Comparison of ENCODE assay signal across 24 cellular contexts in genomic region chr14:83483063-83483462, GRCh38.
DNase-seq lines count a peak whose midpoint lies in the region; ATAC-seq and TF ChIP-seq lines count a peak whose summit lies in the region.
"Had no signal": no experiment of that assay in that cellular context is flagged by ENCODE, and none has a peak within 500 bp of the region (broad histone marks: within the 10 kb centered on the region; RNA-seq: fewer than 3 reads in every experiment).

No MANE protein-coding gene starts in this region.

- H3K4me3 Mint-ChIP-seq in chondrocyte (ENCODE audit: unreplicated experiment) = no peak overlapping the region
- H3K4me3 Mint-ChIP-seq: activated B cell treated with CpG ODN at 0.5 μM for 24 hours; activated CD8-positive, alpha-beta T cell treated with anti-CD3 and anti-CD28 coated beads for 36 hours; T-helper 2 cell treated with Interferon-gamma antibody and Interleukin-4, amounts not matched to agents 5 μg/mL and 100 μg/mL, for 36 hours had no signal

- peak; percentile 4 for DNase-seq in COLO829 (ENCODE audit: low spot score)
- DNase-seq in PC-3 = peak; percentile 2
- no peak for DNase-seq in chondrocyte (ENCODE audit: low spot score)
- peak; percentile 80 for DNase-seq in iris pigment epithelial cell (ENCODE audit: low read depth)
- no peak for DNase-seq in gastrocnemius medialis
- DNase-seq in NCI-H1092 (lab: John Stamatoyannopoulos, UW) = no peak
- DNase-seq in upper lobe of left lung = no peak
- DNase-seq in A172 (ENCODE audit: low spot score) = no peak
- DNase-seq: activated B cell treated with CpG ODN at 0.5 μM for 24 hours; activated CD8-positive, alpha-beta T cell treated with anti-CD3 and anti-CD28 coated beads for 36 hours; activated naive CD4-positive, alpha-beta T cell treated with Interleukin-2 at 50 U/mL for 16 hours; C1 segment of cervical spinal cord; KBM-7; kidney glomerular epithelial cell; mammary epithelial cell; NCI-H1694 treated with DMSO at 0.1 percent for 48 hours; NCI-H774; right cardiac atrium; stimulated activated CD4-positive, alpha-beta T cell treated with anti-CD3 and anti-CD28 coated beads, Interleukin-15, amount 100 ng/mL, for 24 hours had no signal

- peaks cover 15% of the 10 kb centered on the region for H3K4me1 Mint-ChIP-seq in chondrocyte (ENCODE audit: low read depth)
- H3K4me1 Mint-ChIP-seq: activated B cell treated with CpG ODN at 0.5 μM for 24 hours had no signal

- H3K4me3 ChIP-seq in PC-3 (ENCODE audit: low read length) (no peak overlapping the region), gastrocnemius medialis (no peak overlapping the region), upper lobe of left lung (no peak overlapping the region)
- H3K4me3 ChIP-seq: A549, ascending aorta, coronary artery, suprapubic skin had no signal

- TF ChIP-seq EP300 in upper lobe of left lung (IDR thresholded peaks at IDR 0.05) = no peak

- H3F3A ChIP-seq in PC-3 (ENCODE audit: low read length, unreplicated experiment) = no peaks in the 10 kb centered on the region

- H3K27me3 ChIP-seq in PC-3 (ENCODE audit: low read length) (no peaks in the 10 kb centered on the region), gastrocnemius medialis (no peaks in the 10 kb centered on the region), upper lobe of left lung (no peaks in the 10 kb centered on the region)
- H3K27me3 ChIP-seq: ascending aorta, suprapubic skin had no signal

- ATAC-seq in PC-3 = no peak
- no peak for ATAC-seq in gastrocnemius medialis
- no peak for ATAC-seq in upper lobe of left lung (ENCODE audit: low FRiP score in 2 of 2)
- ATAC-seq: A549; activated CD8-positive, alpha-beta T cell treated with anti-CD3 and anti-CD28 coated beads for 36 hours; right cardiac atrium had no signal

- no peak overlapping the region for H3K9ac ChIP-seq in PC-3 (ENCODE audit: low read length)

- 49 to 57% methylated on average over 1 of the region's 1 CpG for WGBS in upper lobe of left lung, 2 donors

- POLR2A ChIA-PET in PC-3 (lab: Charles Lee; ENCODE audit: unreplicated experiment) = no interaction called here

- peaks cover 2% of the 10 kb centered on the region for H3K36me3 Mint-ChIP-seq in chondrocyte (ENCODE audit: low read depth)

- no peak overlapping the region for H2AFZ ChIP-seq in PC-3 (ENCODE audit: low read length)

- in situ Hi-C loops in gastrocnemius medialis (cut with MboI; ENCODE audit: low sequenced_read_pairs in 4 of 4) = no loop called here

- H3K36me3 ChIP-seq in PC-3 (ENCODE audit: low read depth, low read length) (no peaks in the 10 kb centered on the region), gastrocnemius medialis (no peaks in the 10 kb centered on the region), upper lobe of left lung (no peaks in the 10 kb centered on the region)
- H3K36me3 ChIP-seq: ascending aorta, suprapubic skin had no signal

- H3K4me1 ChIP-seq in PC-3 (ENCODE audit: insufficient read depth, low read length) (no peaks in the 10 kb centered on the region), gastrocnemius medialis (no peaks in the 10 kb centered on the region), upper lobe of left lung (no peaks in the 10 kb centered on the region)
- H3K4me1 ChIP-seq: A549, ascending aorta, suprapubic skin had no signal

- TF ChIP-seq POLR2A in gastrocnemius medialis (IDR thresholded peaks at IDR 0.05) = no peak
- TF ChIP-seq POLR2A in upper lobe of left lung (IDR thresholded peaks at IDR 0.05) = no peak

- H3K27me3 Mint-ChIP-seq in chondrocyte (ENCODE audit: low read depth) = no peaks in the 10 kb centered on the region
- H3K27me3 Mint-ChIP-seq: activated B cell treated with CpG ODN at 0.5 μM for 24 hours; activated CD8-positive, alpha-beta T cell treated with anti-CD3 and anti-CD28 coated beads for 36 hours had no signal

- H3K4me2 ChIP-seq in PC-3 (ENCODE audit: low read length) = no peak overlapping the region
- H3K4me2 ChIP-seq: A549 had no signal

- no peaks in the 10 kb centered on the region for H3K79me2 ChIP-seq in PC-3 (ENCODE audit: low read length)

- no peak overlapping the region for H3K27ac ChIP-seq in PC-3 (ENCODE audit: low read length)
- no peak overlapping the region for H3K27ac ChIP-seq in gastrocnemius medialis
- H3K27ac ChIP-seq in upper lobe of left lung = no peak overlapping the region
- H3K27ac ChIP-seq: A549, ascending aorta, coronary artery, suprapubic skin had no signal

- H3K9me3 ChIP-seq in PC-3 (ENCODE audit: low read length) = peaks cover 15% of the 10 kb centered on the region
- H3K9me3 ChIP-seq in gastrocnemius medialis = no peaks in the 10 kb centered on the region
- H3K9me3 ChIP-seq in upper lobe of left lung = no peaks in the 10 kb centered on the region
- H3K9me3 ChIP-seq: A549, ascending aorta, suprapubic skin had no signal

- no peaks in the 10 kb centered on the region for H4K20me1 ChIP-seq in PC-3 (ENCODE audit: low read length)

- peaks cover 11% of the 10 kb centered on the region for H3K9me3 Mint-ChIP-seq in chondrocyte (ENCODE audit: low read depth)

- H3K27ac Mint-ChIP-seq in chondrocyte (ENCODE audit: unreplicated experiment) = peak overlapping the region; percentile 6
- H3K27ac Mint-ChIP-seq: activated B cell treated with CpG ODN at 0.5 μM for 24 hours; activated CD8-positive, alpha-beta T cell treated with anti-CD3 and anti-CD28 coated beads for 36 hours; T-helper 2 cell treated with Interferon-gamma antibody and Interleukin-4, amounts not matched to agents 5 μg/mL and 100 μg/mL, for 36 hours had no signal

- no peak for TF ChIP-seq CTCF in PC-3 (conservative IDR thresholded peaks at IDR 0.05; ENCODE audit: low read depth, low read length)
- TF ChIP-seq CTCF in chondrocyte (IDR thresholded peaks at IDR 0.05) = no peak
- no peak for TF ChIP-seq CTCF in gastrocnemius medialis (IDR thresholded peaks at IDR 0.05 in 4 of 5, conservative IDR thresholded peaks at IDR 0.05 in 1 of 5)
- no peak for TF ChIP-seq CTCF in upper lobe of left lung (IDR thresholded peaks at IDR 0.05)

- intact Hi-C loops in PC-3 (cut with micrococcal nuclease) = no loop called here
- intact Hi-C loops in gastrocnemius medialis (cut with DNase I; ENCODE audit: low total_unique reads) = no loop called here

- BruUV-seq in PC-3 (replicated peaks; lab: Mats Ljungman, UMichigan) = no TSS peak

- CTCF ChIA-PET in PC-3 (lab: Charles Lee) = no interaction called here

- no peaks in the 10 kb centered on the region for H3K9me2 ChIP-seq in PC-3 (replicated peaks; ENCODE audit: low read length)

Comparison
In these comparisons a context has a peak if more than half of its experiments do, and no peak if none do; other contexts are left out.
1. DNase-seq: peak in COLO829 (single experiment), PC-3 (single experiment) and iris pigment epithelial cell (single experiment); none in chondrocyte (single experiment), gastrocnemius medialis (0 of 2), NCI-H1092 (single experiment), upper lobe of left lung (0 of 2) and A172 (single experiment).